ENCODE assay signal across 8 cellular contexts in genomic region chr2:199457147-199458016, GRCh38. TPM values are rescaled to one million over a fixed set of nuclear protein-coding genes. Genes with fewer than 3 reads are reported as not detected.
A peak's percentile ranks its signal among the peaks of the same experiment; 100 is the strongest.
DNase-seq lines count a peak whose midpoint lies in the region; ATAC-seq and TF ChIP-seq lines count a peak whose summit lies in the region.

Gene SATB2 (minus strand): TSS chr2:199457939. CDS start chr2:199456037, 1,902 bp downstream.

- peak within 1 kb of the TSS; percentile 80 to 84 for H3K27ac ChIP-seq in prostate gland

- no peak for TF ChIP-seq CTCF in fibroblast of villous mesenchyme (IDR thresholded peaks at IDR 0.05; ENCODE audit: insufficient read depth, low read depth, low read length)
- TF ChIP-seq CTCF in prostate gland (IDR thresholded peaks at IDR 0.05) = no peak

- H3K27me3 ChIP-seq in prostate gland (replicated peaks; ENCODE audit: insufficient read depth) = no peaks in the 10 kb centered on the region

- H3K36me3 ChIP-seq in prostate gland = no peaks in the 10 kb centered on the region

- H3K9me3 Mint-ChIP-seq in activated CD4-positive, alpha-beta T cell treated with anti-CD3 and anti-CD28 coated beads, Interleukin-2, amount 10 ng/mL, durations not matched to agents 24 days and 14 days = peaks cover 7% of the 10 kb centered on the region
- no peaks in the 10 kb centered on the region for H3K9me3 Mint-ChIP-seq in activated CD8-positive, alpha-beta T cell treated with anti-CD3 and anti-CD28 coated beads, Interleukin-2, amount 10 ng/mL, durations not matched to agents 7 days and 5 days (ENCODE audit: insufficient read depth)

- CTCF ChIA-PET in activated CD8-positive, alpha-beta T cell treated with anti-CD3 and anti-CD28 coated beads, Interleukin-2, amount 10 ng/mL, durations not matched to agents 7 days and 5 days (lab: Charles Lee) = no interaction called here

- peaks cover 60% of the 10 kb centered on the region for H3K27me3 Mint-ChIP-seq in activated CD4-positive, alpha-beta T cell treated with anti-CD3 and anti-CD28 coated beads, Interleukin-2, amount 10 ng/mL, durations not matched to agents 24 days and 14 days
- peaks cover 62% of the 10 kb centered on the region for H3K27me3 Mint-ChIP-seq in activated CD8-positive, alpha-beta T cell treated with anti-CD3 and anti-CD28 coated beads, Interleukin-2, amount 10 ng/mL, durations not matched to agents 7 days and 5 days (ENCODE audit: low read depth)

- H3K4me1 ChIP-seq in prostate gland (replicated peaks) = no peaks in the 10 kb centered on the region

- intact Hi-C loops in activated CD4-positive, alpha-beta T cell treated with anti-CD3 and anti-CD28 coated beads, Interleukin-2, amount 10 ng/mL, durations not matched to agents 24 days and 14 days (cut with micrococcal nuclease) = loop anchor here (2.0 kb wide), 1 partner anchor 13 kb away; no protein-coding TSS in a partner anchor
- intact Hi-C loops in prostate gland (cut with DNase I) = no loop called here

- H3K9me3 ChIP-seq in prostate gland = no peaks in the 10 kb centered on the region

- peaks cover 2% of the 10 kb centered on the region for H3K36me3 Mint-ChIP-seq in activated CD4-positive, alpha-beta T cell treated with anti-CD3 and anti-CD28 coated beads, Interleukin-2, amount 10 ng/mL, durations not matched to agents 24 days and 14 days (ENCODE audit: low read depth)
- H3K36me3 Mint-ChIP-seq in activated CD8-positive, alpha-beta T cell treated with anti-CD3 and anti-CD28 coated beads, Interleukin-2, amount 10 ng/mL, durations not matched to agents 7 days and 5 days (ENCODE audit: low read depth) = peaks cover 5% of the 10 kb centered on the region

- ATAC-seq in activated CD8-positive, alpha-beta T cell treated with anti-CD3 and anti-CD28 coated beads, Interleukin-2, amount 10 ng/mL, durations not matched to agents 7 days and 5 days = peak; percentile 28
- ATAC-seq in GM19397 (IDR thresholded peaks at IDR 0.05; ENCODE audit: unreplicated experiment) = no peak

- peak within 1 kb of the TSS; percentile 48 for H3K27ac Mint-ChIP-seq in activated CD4-positive, alpha-beta T cell treated with anti-CD3 and anti-CD28 coated beads, Interleukin-2, amount 10 ng/mL, durations not matched to agents 24 days and 14 days
- H3K27ac Mint-ChIP-seq in activated CD8-positive, alpha-beta T cell treated with anti-CD3 and anti-CD28 coated beads, Interleukin-2, amount 10 ng/mL, durations not matched to agents 7 days and 5 days = no peak within 1 kb of the TSS

- peak within 1 kb of the TSS; percentile 66 for H3K4me3 Mint-ChIP-seq in activated CD4-positive, alpha-beta T cell treated with anti-CD3 and anti-CD28 coated beads, Interleukin-2, amount 10 ng/mL, durations not matched to agents 24 days and 14 days
- peak within 1 kb of the TSS; percentile 63 for H3K4me3 Mint-ChIP-seq in activated CD8-positive, alpha-beta T cell treated with anti-CD3 and anti-CD28 coated beads, Interleukin-2, amount 10 ng/mL, durations not matched to agents 7 days and 5 days

- DNase-seq in activated CD4-positive, alpha-beta T cell treated with anti-CD3 and anti-CD28 coated beads, Interleukin-2, amount 10 ng/mL, durations not matched to agents 24 days and 14 days = peak; percentile 68
- DNase-seq in activated CD4-positive, alpha-beta T cell treated with anti-CD3 and anti-CD28 coated beads, Interleukin-2, amount 50 U/mL, for 4 hours = no peak
- DNase-seq in MV-4-11 (lab: John Stamatoyannopoulos, UW) (peak; percentile 57), fibroblast of villous mesenchyme (ENCODE audit: low read depth) (peak; percentile 42), prostate gland (ENCODE audit: low spot score) (no peak)
- DNase-seq in activated CD8-positive, alpha-beta T cell treated with anti-CD3 and anti-CD28 coated beads, Interleukin-2, amount 10 ng/mL, durations not matched to agents 7 days and 5 days = no peak
- DNase-seq in effector CD4-positive, alpha-beta T cell = no peak

- H3K4me3 ChIP-seq in fibroblast of villous mesenchyme (ENCODE audit: low read depth, low read length) (peak within 1 kb of the TSS; percentile 77), prostate gland (peak within 1 kb of the TSS; percentile 70 to 82)

- TF ChIP-seq POLR2A in prostate gland (IDR thresholded peaks at IDR 0.05) = no peak

- H3K4me1 Mint-ChIP-seq in activated CD4-positive, alpha-beta T cell treated with anti-CD3 and anti-CD28 coated beads, Interleukin-2, amount 10 ng/mL, durations not matched to agents 24 days and 14 days = peaks cover 13% of the 10 kb centered on the region
- peaks cover 20% of the 10 kb centered on the region for H3K4me1 Mint-ChIP-seq in activated CD8-positive, alpha-beta T cell treated with anti-CD3 and anti-CD28 coated beads, Interleukin-2, amount 10 ng/mL, durations not matched to agents 7 days and 5 days (ENCODE audit: low read depth)

- 1% methylated on average over 58 of the region's 61 CpGs for WGBS in prostate gland

- POLR2A ChIA-PET in activated CD8-positive, alpha-beta T cell treated with anti-CD3 and anti-CD28 coated beads, Interleukin-2, amount 10 ng/mL, durations not matched to agents 7 days and 5 days (lab: Charles Lee) = no interaction called here

RNA-seq across cellular contexts. Expression of gene SATB2, which starts in this region (rescaled TPM):
- total RNA-seq in activated CD4-positive, alpha-beta T cell treated with anti-CD3 and anti-CD28 coated beads, Interleukin-2, amount 10 ng/mL, durations not matched to agents 24 days and 14 days = 0.07 TPM in 1 of 2 replicates, not detected in the other
- not detected for total RNA-seq in activated CD8-positive, alpha-beta T cell treated with anti-CD3 and anti-CD28 coated beads, Interleukin-2, amount 10 ng/mL, durations not matched to agents 7 days and 5 days
- total RNA-seq in fibroblast of villous mesenchyme = 13.0 and 15.1 TPM in 2 replicates
- total RNA-seq in prostate gland = 10 to 100 TPM in 1 of 2 donors, 1 to 10 TPM in 1; 5.2 to 11.8 TPM

Comparison
In these comparisons a context has a peak if more than half of its experiments do, and no peak if none do; other contexts are left out.
1. Peak in DNase-seq in activated CD4-positive, alpha-beta T cell treated with anti-CD3 and anti-CD28 coated beads, Interleukin-2, amount 10 ng/mL, durations not matched to agents 24 days and 14 days; RNA of the gene not detected or under 1 TPM.
2. Peak in ATAC-seq in activated CD8-positive, alpha-beta T cell treated with anti-CD3 and anti-CD28 coated beads, Interleukin-2, amount 10 ng/mL, durations not matched to agents 7 days and 5 days; RNA of the gene not detected or under 1 TPM.
3. DNase-seq: peak in MV-4-11 (single experiment) and fibroblast of villous mesenchyme (single experiment); none in activated CD4-positive, alpha-beta T cell treated with anti-CD3 and anti-CD28 coated beads, Interleukin-2, amount 50 U/mL, for 4 hours (0 of 2), activated CD8-positive, alpha-beta T cell treated with anti-CD3 and anti-CD28 coated beads, Interleukin-2, amount 10 ng/mL, durations not matched to agents 7 days and 5 days (single experiment), prostate gland (single experiment) and effector CD4-positive, alpha-beta T cell (single experiment).